In the genomic region with DNA sequence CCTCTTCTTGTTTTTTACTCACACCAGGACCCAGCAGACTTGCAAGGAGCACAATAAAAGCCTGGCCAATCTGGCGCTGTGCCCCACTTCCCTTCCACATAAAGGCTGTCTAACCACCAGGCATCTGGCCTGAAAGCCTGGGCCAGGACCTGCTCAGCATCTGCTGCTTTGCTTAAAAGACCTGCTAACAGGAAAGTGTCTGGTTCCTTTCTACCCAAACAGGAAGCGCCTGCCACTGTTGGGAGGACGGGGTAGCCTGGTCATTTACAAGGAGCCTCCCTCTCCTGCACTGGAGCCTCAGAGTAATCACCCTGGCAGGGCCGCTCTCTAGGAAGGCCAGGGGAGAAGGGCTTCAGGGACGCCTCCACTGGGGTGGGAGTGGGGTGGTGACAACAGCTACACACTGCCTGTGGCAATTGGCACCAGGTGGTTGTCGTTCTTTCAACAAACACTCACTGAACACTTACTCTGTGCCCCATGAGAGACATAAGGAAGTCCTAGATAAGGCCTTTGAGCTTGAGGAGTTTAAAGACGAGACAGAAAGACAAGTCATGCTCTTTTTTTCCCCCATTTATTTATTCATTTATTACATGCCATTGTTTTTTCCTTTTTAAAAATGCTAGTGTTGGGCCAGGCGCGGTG, we compare ENCODE assay signal across 9 cellular contexts. TPM values are rescaled to one million over a fixed set of nuclear protein-coding genes. Genes with fewer than 3 reads are reported as not detected.
DNase-seq lines count a peak whose midpoint lies in the region; ATAC-seq and TF ChIP-seq lines count a peak whose summit lies in the region.
"Had no signal": no experiment of that assay in that cellular context is flagged by ENCODE, and none has a peak within 500 bp of the region (broad histone marks: within the 10 kb centered on the region; RNA-seq: fewer than 3 reads in every experiment).

No MANE protein-coding gene starts in this region.

- WGBS in lower leg skin, 2 donors: 46 to 48% methylated on average over 9 of the region's 9 CpGs

- H3K9me3 ChIP-seq in A673 (ENCODE audit: low read depth, low read length, poor library complexity, severe bottlenecking) (no peaks in the 10 kb centered on the region), ascending aorta (no peaks in the 10 kb centered on the region)

- H3K27me3 ChIP-seq in A673 (replicated peaks; ENCODE audit: insufficient read depth, low read depth, low read length, poor library complexity): no peaks in the 10 kb centered on the region
- H3K27me3 ChIP-seq in ascending aorta: no peaks in the 10 kb centered on the region

- BruUV-seq in A673 (replicated peaks; lab: Mats Ljungman, UMichigan): no TSS peak

- DNase-seq in A673 (ENCODE audit: low spot score) (peak; percentile 27), LNCaP clone FGC (ENCODE audit: low read depth) (peak; percentile 72), ascending aorta (ENCODE audit: low spot score in 2 of 2) (peak in 1 of 2 donors; percentile 80), lower leg skin (ENCODE audit: low spot score in 2 of 2) (peak; percentile 50 to 93), SKM-1 (lab: John Stamatoyannopoulos, UW; ENCODE audit: unreplicated experiment) (no peak), SIG-M5 treated with dmso at 0.1 percent for 504 hours (lab: John Stamatoyannopoulos, UW; ENCODE audit: unreplicated experiment) (no peak), COLO668 (lab: John Stamatoyannopoulos, UW; ENCODE audit: unreplicated experiment) (no peak)

- no peaks in the 10 kb centered on the region for H3K36me3 ChIP-seq in A673 (ENCODE audit: insufficient read depth, low read length, poor library complexity, severe bottlenecking)
- no peaks in the 10 kb centered on the region for H3K36me3 ChIP-seq in ascending aorta

- H3K4me1 ChIP-seq in A673 (ENCODE audit: insufficient read depth, low read length, poor library complexity, severe bottlenecking) (no peaks in the 10 kb centered on the region), ascending aorta (peaks cover 4 to 18% of the 10 kb centered on the region in 2 donors)

- TF ChIP-seq POLR2A in lower leg skin (IDR thresholded peaks at IDR 0.05): no peak

- no peak for ATAC-seq in HG03159 (IDR thresholded peaks at IDR 0.05; ENCODE audit: unreplicated experiment)

- POLR2A ChIA-PET in A673 (lab: Charles Lee; ENCODE audit: low non-redundant PET): no interaction called here

- intact Hi-C loops in A673 (cut with micrococcal nuclease; ENCODE audit: unreplicated experiment) (no loop called here), ascending aorta (cut with DNase I) (loop anchor here (10.0 kb wide), 1 partner anchor 1547 kb away; a partner anchor contains a TSS), lower leg skin (cut with DNase I; ENCODE audit: low total_unique reads) (no loop called here)

- TF ChIP-seq CTCF in A673 (conservative IDR thresholded peaks at IDR 0.05; ENCODE audit: low read depth, low read length) (no peak), LNCaP clone FGC (IDR thresholded peaks at IDR 0.05; ENCODE audit: control insufficient read depth, extremely low read depth, insufficient read depth) (no peak), ascending aorta (IDR thresholded peaks at IDR 0.05) (no peak), lower leg skin (IDR thresholded peaks at IDR 0.05) (no peak)

- CTCF ChIA-PET in A673 (lab: Charles Lee): interaction anchor here (0.6 kb wide), 1 partner anchor 52 kb away, joined by 3 read pairs; no protein-coding TSS in a partner anchor

- no peak overlapping the region for H3K27ac ChIP-seq in A673 (ENCODE audit: low read depth, low read length, poor library complexity, severe bottlenecking)
- H3K27ac ChIP-seq in ascending aorta: peak overlapping the region; percentile 33 to 53

- H3K4me3 ChIP-seq in A673 (ENCODE audit: low read depth, low read length, poor library complexity, severe bottlenecking) (no peak overlapping the region), LNCaP clone FGC (ENCODE audit: low read depth, low read length) (no peak overlapping the region), ascending aorta (no peak overlapping the region), lower leg skin (ENCODE audit: low read depth, poor library complexity, severe bottlenecking) (no peak overlapping the region)

RNA-seq across cellular contexts. Expression of a gene that starts 6.3 kb away (rescaled TPM):
- not detected in 2 replicates for total RNA-seq in A673 (2021)
- 44.6 TPM for total RNA-seq in ascending aorta
- total RNA-seq in lower leg skin: 100 to 1,000 TPM in 1 of 4 donors, 10 to 100 TPM in 3; 62.5 to 115 (median 79.1) TPM

RNA-seq across cellular contexts. Expression of a gene that starts 7.6 kb away (rescaled TPM):
- 108 TPM in 2 replicates for total RNA-seq in A673 (2021)
- total RNA-seq in ascending aorta: 49.6 TPM
- 10 to 100 TPM; 39.0 to 79.0 (median 60.0) TPM for total RNA-seq in lower leg skin

RNA-seq across cellular contexts. Expression of a gene that starts 41.0 kb away (rescaled TPM):
- total RNA-seq in A673 (2021) (not detected in 2 replicates), ascending aorta (not detected), lower leg skin (not detected)
- total RNA-seq: temporal lobe had no signal

RNA-seq across cellular contexts. Expression of a gene that starts 48.7 kb away (rescaled TPM):
- total RNA-seq in A673 (2021) (not detected in 2 replicates), ascending aorta (not detected), lower leg skin (under 1 TPM in 1 of 4 donors, not detected in 3; 0.93 TPM)

Comparison
In these comparisons a context has a peak if more than half of its experiments do, and no peak if none do; other contexts are left out.
1. DNase-seq: peak in A673 (single experiment), LNCaP clone FGC (single experiment) and lower leg skin (2 of 2); none in SKM-1 (single experiment), SIG-M5 treated with dmso at 0.1 percent for 504 hours (single experiment) and COLO668 (single experiment).
2. RNA of a gene that starts 6.3 kb away (total RNA-seq): 62.5 to 115 TPM in lower leg skin and 44.6 TPM in ascending aorta (single experiment); not detected in A673; every median in the first group is over 10 times any median in the second.